Comparison of ENCODE assay signal across 8 cellular contexts in the genomic region with DNA sequence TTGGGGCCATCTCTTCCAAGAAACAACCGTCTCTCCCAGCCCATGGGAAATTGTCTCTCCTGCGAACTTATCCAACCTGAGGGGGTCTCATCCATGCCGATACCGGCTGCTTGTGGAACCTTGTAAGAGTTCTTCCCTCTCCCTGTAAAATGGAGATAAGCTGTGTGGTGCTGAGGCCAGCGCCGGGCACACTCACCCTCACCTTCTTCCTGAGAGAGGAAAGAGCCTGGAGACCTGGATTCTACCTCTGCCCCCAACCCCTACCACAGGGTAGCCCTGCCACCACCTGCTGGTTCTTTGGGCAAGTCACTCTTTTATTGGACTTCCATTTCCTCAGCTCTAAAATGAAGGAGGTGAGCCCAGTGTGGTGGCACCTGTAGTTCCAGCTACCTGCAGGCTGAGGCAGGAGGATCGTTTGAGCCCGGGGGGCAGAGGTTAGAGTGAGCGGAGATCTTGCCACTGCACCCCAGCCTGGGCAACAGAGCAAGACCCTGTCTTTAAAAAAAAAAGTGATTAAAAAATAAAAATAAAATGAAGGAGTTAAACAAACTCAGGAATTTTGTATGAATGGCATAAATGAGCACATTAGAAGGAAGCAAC. TPM values are rescaled to one million over a fixed set of nuclear protein-coding genes. Genes with fewer than 3 reads are reported as not detected.
A peak's percentile ranks its signal among the peaks of the same experiment; 100 is the strongest.
DNase-seq lines count a peak whose midpoint lies in the region; ATAC-seq and TF ChIP-seq lines count a peak whose summit lies in the region.

No MANE protein-coding gene starts in this region.

- ATAC-seq in DND-41 (ENCODE audit: insufficient read depth, low read depth) (peak; percentile 9), GM18858 (IDR thresholded peaks at IDR 0.05; ENCODE audit: unreplicated experiment) (no peak)
- no peak for ATAC-seq in effector memory CD8-positive, alpha-beta T cell (replicated peaks)

- H3K4me1 ChIP-seq in DND-41 (ENCODE audit: insufficient read depth, low read length) (peaks cover 32% of the 10 kb centered on the region), OCI-LY3 (ENCODE audit: low read length) (peaks cover 23% of the 10 kb centered on the region)

- H3K27ac ChIP-seq in DND-41 (ENCODE audit: low read length) (peak overlapping the region; percentile 96), OCI-LY3 (ENCODE audit: low read length) (no peak overlapping the region), neural cell (ENCODE audit: low read length) (peak overlapping the region; percentile 16)

- H3K27me3 ChIP-seq in DND-41 (ENCODE audit: insufficient read depth, low read length, poor library complexity) (no peaks in the 10 kb centered on the region), OCI-LY3 (ENCODE audit: low read depth, low read length) (peaks cover 51% of the 10 kb centered on the region), neural cell (ENCODE audit: insufficient read depth, low read depth, low read length) (peaks cover 8% of the 10 kb centered on the region)

- DNase-seq in DND-41 (no peak), KG1 (lab: John Stamatoyannopoulos, UW) (no peak), C1 segment of cervical spinal cord (lab: John Stamatoyannopoulos, UW) (no peak), GM19240 (ENCODE audit: insufficient read length, low spot score) (no peak)
- no peak for DNase-seq in effector memory CD8-positive, alpha-beta T cell

- H3K4me2 ChIP-seq in DND-41 (ENCODE audit: insufficient read depth, low read length) (peak overlapping the region; percentile 73), OCI-LY3 (ENCODE audit: low read length) (peak overlapping the region; percentile 88), neural cell (ENCODE audit: low read length) (peak overlapping the region; percentile 21)

- no peak overlapping the region for H3K27ac Mint-ChIP-seq in effector memory CD8-positive, alpha-beta T cell

- peak overlapping the region; percentile 80 for H3K9ac ChIP-seq in DND-41 (ENCODE audit: low read depth, low read length)
- peak overlapping the region; percentile 14; the same call in 1 of the 2 replicates for H3K9ac ChIP-seq in OCI-LY3 (ENCODE audit: low read length)
- H3K9ac ChIP-seq in neural cell (ENCODE audit: low read length), result peak overlapping the region; percentile 58

- H3K36me3 Mint-ChIP-seq in effector memory CD8-positive, alpha-beta T cell (ENCODE audit: insufficient read depth), result no peaks in the 10 kb centered on the region

- TF ChIP-seq CTCF in DND-41 (IDR thresholded peaks at IDR 0.05; ENCODE audit: borderline replicate concordance, extremely low read depth, low read length, poor library complexity, severe bottlenecking) (peak; percentile 41), OCI-LY3 (IDR thresholded peaks at IDR 0.05; ENCODE audit: low read depth, low read length) (no peak), neural cell (IDR thresholded peaks at IDR 0.05; ENCODE audit: poor library complexity, severe bottlenecking) (no peak)

- H3K4me3 Mint-ChIP-seq in effector memory CD8-positive, alpha-beta T cell, result peak overlapping the region; percentile 69 to 71

- H3K9me3 ChIP-seq in DND-41 (ENCODE audit: insufficient read depth, low read length, severe bottlenecking) (no peaks in the 10 kb centered on the region), OCI-LY3 (ENCODE audit: insufficient read depth, low read length) (no peaks in the 10 kb centered on the region), neural cell (ENCODE audit: low read length) (no peaks in the 10 kb centered on the region)

- no peak for TF ChIP-seq RAD21 in neural cell (conservative IDR thresholded peaks at IDR 0.05)

- H3K4me3 ChIP-seq in DND-41 (ENCODE audit: low read depth in 1 of 2, low read length in 2 of 2), result peak overlapping the region; percentile 4 to 65; a peak in 3 of 4 replicates
- peak overlapping the region; percentile 64 for H3K4me3 ChIP-seq in OCI-LY3 (ENCODE audit: low read length)
- H3K4me3 ChIP-seq in neural cell (ENCODE audit: low read length), result peak overlapping the region; percentile 71

- no peak for TF ChIP-seq EP300 in neural cell (conservative IDR thresholded peaks at IDR 0.05; ENCODE audit: poor library complexity, severe bottlenecking)

- no peaks in the 10 kb centered on the region for H3K9me2 ChIP-seq in neural cell (ENCODE audit: insufficient read depth, low read length)

- H3K36me3 ChIP-seq in DND-41 (ENCODE audit: insufficient read depth, low read length), result no peaks in the 10 kb centered on the region
- no peaks in the 10 kb centered on the region for H3K36me3 ChIP-seq in OCI-LY3 (replicated peaks; ENCODE audit: low read depth, low read length)
- no peaks in the 10 kb centered on the region for H3K36me3 ChIP-seq in neural cell (ENCODE audit: insufficient read depth, low read length)

- H3K79me2 ChIP-seq in DND-41 (ENCODE audit: insufficient read depth, low read length), result peaks cover 27% of the 10 kb centered on the region
- no peaks in the 10 kb centered on the region for H3K79me2 ChIP-seq in OCI-LY3 (ENCODE audit: low read length)
- no peaks in the 10 kb centered on the region for H3K79me2 ChIP-seq in neural cell (replicated peaks; ENCODE audit: insufficient read depth, low read length)

- H4K20me1 ChIP-seq in DND-41 (ENCODE audit: insufficient read depth, low read length), result no peaks in the 10 kb centered on the region
- H4K20me1 ChIP-seq in OCI-LY3 (ENCODE audit: insufficient read depth, low read length), result peaks cover 5% of the 10 kb centered on the region; the same call in 1 of the 2 replicates
- no peaks in the 10 kb centered on the region for H4K20me1 ChIP-seq in neural cell (ENCODE audit: insufficient read depth)

- H3F3A ChIP-seq in neural cell (ENCODE audit: insufficient read depth, low read length, poor library complexity, severe bottlenecking), result no peaks in the 10 kb centered on the region

- peaks cover 9 to 11% of the 10 kb centered on the region in 2 donors for H3K4me1 Mint-ChIP-seq in effector memory CD8-positive, alpha-beta T cell (ENCODE audit: low read depth in 2 of 2)

- peaks cover 23 to 55% of the 10 kb centered on the region in 2 donors for H3K27me3 Mint-ChIP-seq in effector memory CD8-positive, alpha-beta T cell

- H3K9me3 Mint-ChIP-seq in effector memory CD8-positive, alpha-beta T cell, result no peaks in the 10 kb centered on the region

- H2AFZ ChIP-seq in DND-41 (ENCODE audit: low read depth, low read length) (peak overlapping the region; percentile 53), OCI-LY3 (ENCODE audit: low read depth, low read length) (no peak overlapping the region), neural cell (ENCODE audit: low read depth, low read length) (no peak overlapping the region)

TF ChIP-seq in neural cell, 6 proteins besides CTCF, POLR2A, EP300 and RAD21:
- no peak for TF ChIP-seq POLR2AphosphoS5 (IDR thresholded peaks at IDR 0.05)
- TF ChIP-seq SMC3 (conservative IDR thresholded peaks at IDR 0.05; ENCODE audit: poor library complexity), result no peak
- TF ChIP-seq TAF1 (IDR thresholded peaks at IDR 0.05; ENCODE audit: low read depth), result no peak
- TF ChIP-seq MXI1 (conservative IDR thresholded peaks at IDR 0.05; ENCODE audit: poor library complexity, severe bottlenecking), result no peak
- TF ChIP-seq, protein P1, sequence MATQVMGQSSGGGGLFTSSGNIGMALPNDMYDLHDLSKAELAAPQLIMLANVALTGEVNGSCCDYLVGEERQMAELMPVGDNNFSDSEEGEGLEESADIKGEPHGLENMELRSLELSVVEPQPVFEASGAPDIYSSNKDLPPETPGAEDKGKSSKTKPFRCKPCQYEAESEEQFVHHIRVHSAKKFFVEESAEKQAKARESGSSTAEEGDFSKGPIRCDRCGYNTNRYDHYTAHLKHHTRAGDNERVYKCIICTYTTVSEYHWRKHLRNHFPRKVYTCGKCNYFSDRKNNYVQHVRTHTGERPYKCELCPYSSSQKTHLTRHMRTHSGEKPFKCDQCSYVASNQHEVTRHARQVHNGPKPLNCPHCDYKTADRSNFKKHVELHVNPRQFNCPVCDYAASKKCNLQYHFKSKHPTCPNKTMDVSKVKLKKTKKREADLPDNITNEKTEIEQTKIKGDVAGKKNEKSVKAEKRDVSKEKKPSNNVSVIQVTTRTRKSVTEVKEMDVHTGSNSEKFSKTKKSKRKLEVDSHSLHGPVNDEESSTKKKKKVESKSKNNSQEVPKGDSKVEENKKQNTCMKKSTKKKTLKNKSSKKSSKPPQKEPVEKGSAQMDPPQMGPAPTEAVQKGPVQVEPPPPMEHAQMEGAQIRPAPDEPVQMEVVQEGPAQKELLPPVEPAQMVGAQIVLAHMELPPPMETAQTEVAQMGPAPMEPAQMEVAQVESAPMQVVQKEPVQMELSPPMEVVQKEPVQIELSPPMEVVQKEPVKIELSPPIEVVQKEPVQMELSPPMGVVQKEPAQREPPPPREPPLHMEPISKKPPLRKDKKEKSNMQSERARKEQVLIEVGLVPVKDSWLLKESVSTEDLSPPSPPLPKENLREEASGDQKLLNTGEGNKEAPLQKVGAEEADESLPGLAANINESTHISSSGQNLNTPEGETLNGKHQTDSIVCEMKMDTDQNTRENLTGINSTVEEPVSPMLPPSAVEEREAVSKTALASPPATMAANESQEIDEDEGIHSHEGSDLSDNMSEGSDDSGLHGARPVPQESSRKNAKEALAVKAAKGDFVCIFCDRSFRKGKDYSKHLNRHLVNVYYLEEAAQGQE (IDR thresholded peaks at IDR 0.05; ENCODE audit: borderline replicate concordance), result no peak
- no peak for TF ChIP-seq EZH2 (IDR thresholded peaks at IDR 0.05; ENCODE audit: borderline replicate concordance, insufficient read depth, low read length, poor library complexity, severe bottlenecking)

RNA-seq across cellular contexts. Expression of a gene that starts 38.4 kb away (rescaled TPM):
- 651 and 700 TPM in 2 replicates for polyA plus RNA-seq in neural cell
- polyA minus RNA-seq in neural cell, result 597 and 644 TPM in 2 replicates

Comparison
In these comparisons a context has a peak if more than half of its experiments do, and no peak if none do; other contexts are left out.
1. H3K4me2 ChIP-seq: peak in every context shown above with its lines; median percentile 88 in OCI-LY3; 73 in DND-41; 21 in neural cell.
2. H3K9ac ChIP-seq: peak in every context shown above with its lines; median percentile 80 in DND-41; 58 in neural cell; 14 in OCI-LY3.